ENCODE assay signal across 8 cellular contexts in the genomic region with DNA sequence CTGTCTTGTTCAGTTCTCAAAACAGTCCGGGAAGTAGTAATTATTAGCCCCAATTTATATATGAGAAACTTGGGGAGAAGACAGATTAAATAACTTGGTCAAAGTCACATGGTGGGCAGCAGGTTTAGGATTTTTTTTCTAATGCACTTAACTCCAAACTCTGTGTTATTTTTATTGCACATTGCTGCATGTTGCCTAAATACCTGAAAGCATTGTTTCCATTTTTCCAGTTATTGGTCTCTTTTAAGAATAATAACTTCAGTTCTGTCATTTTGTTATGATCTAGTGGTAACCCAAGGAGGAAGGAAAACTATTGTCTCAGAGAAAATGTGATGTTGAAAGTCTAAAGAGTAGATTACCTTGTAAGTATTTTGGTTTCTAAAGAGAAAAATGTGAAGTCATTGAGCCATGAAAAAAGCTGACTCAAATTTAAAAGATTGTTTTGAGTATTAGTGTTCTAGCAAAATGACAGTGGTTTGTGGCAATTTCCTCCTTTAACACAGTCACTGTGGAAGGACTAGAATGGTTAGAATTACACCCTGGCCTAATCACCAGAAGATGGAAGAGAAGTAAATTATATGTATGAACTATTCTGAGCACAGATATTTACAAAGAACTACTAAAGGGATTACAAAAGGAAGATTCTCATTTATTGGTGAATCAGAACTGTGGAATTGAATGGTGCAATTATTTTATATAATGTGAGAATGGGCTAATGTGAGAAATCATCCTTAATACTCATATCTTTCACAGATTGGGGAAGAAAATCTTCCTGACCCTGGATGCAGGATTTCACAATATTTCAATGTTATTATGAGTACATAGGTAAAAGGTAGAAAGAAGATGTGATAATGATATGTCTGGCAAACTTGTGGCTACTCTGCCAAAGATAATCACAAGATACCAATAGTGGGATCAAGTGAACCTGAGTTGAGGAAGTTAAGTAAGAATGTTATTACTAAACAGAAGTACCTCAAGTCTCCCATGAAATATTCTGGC. TPM values are rescaled to one million over a fixed set of nuclear protein-coding genes. Genes with fewer than 3 reads are reported as not detected.
DNase-seq lines count a peak whose midpoint lies in the region; ATAC-seq and TF ChIP-seq lines count a peak whose summit lies in the region.

No MANE protein-coding gene starts in this region.

- peak overlapping the region; percentile 38; the same call in 1 of the 2 replicates for H2AFZ ChIP-seq in Loucy (ENCODE audit: low read length)

- H3K4me3 ChIP-seq in Loucy (ENCODE audit: low read length, poor library complexity, severe bottlenecking) (no peak overlapping the region), foreskin fibroblast (ENCODE audit: low read depth in 1 of 2, low read length in 2 of 2) (no peak overlapping the region), endodermal cell (ENCODE audit: low read length) (no peak overlapping the region)

- H3K36me3 Mint-ChIP-seq in HFFc6 (ENCODE audit: low read depth) (no peaks in the 10 kb centered on the region), endodermal cell (ENCODE audit: low read depth) (no peaks in the 10 kb centered on the region), type B pancreatic cell (no peaks in the 10 kb centered on the region)

- WGBS in endodermal cell (ENCODE audit: insufficient coverage in 1 of 2, insufficient read length in 1 of 2), 2 experiments = 83 to 93% methylated on average over 1 of the region's 1 CpG

- H4K20me1 ChIP-seq in Loucy (ENCODE audit: insufficient read depth, low read length, poor library complexity, severe bottlenecking) = no peaks in the 10 kb centered on the region

- H3K4me1 ChIP-seq in Loucy (ENCODE audit: insufficient read depth, low read length, poor library complexity, severe bottlenecking) = peaks cover 26% of the 10 kb centered on the region
- no peaks in the 10 kb centered on the region for H3K4me1 ChIP-seq in endodermal cell (ENCODE audit: control insufficient read depth, insufficient read depth, low read length)

- H3K36me3 ChIP-seq in Loucy (ENCODE audit: insufficient read depth, low read length) (no peaks in the 10 kb centered on the region), endodermal cell (ENCODE audit: control insufficient read depth, insufficient read depth, low read length) (no peaks in the 10 kb centered on the region)

- H3K27ac ChIP-seq in endodermal cell (ENCODE audit: low read depth, low read length) = no peak overlapping the region

- H3K79me2 ChIP-seq in Loucy (ENCODE audit: insufficient read depth, low read length) = no peaks in the 10 kb centered on the region

- H3K9ac ChIP-seq in Loucy (ENCODE audit: low read depth, low read length, poor library complexity, severe bottlenecking) = no peak overlapping the region
- H3K9ac ChIP-seq in endodermal cell (ENCODE audit: extremely low read depth, low read length, poor library complexity, severe bottlenecking) = no peak overlapping the region

- H3K4me2 ChIP-seq in Loucy (ENCODE audit: low read depth, low read length, poor library complexity, severe bottlenecking) = peak overlapping the region; percentile 32

- H3K4me3 Mint-ChIP-seq in HFFc6 (0 out of 2 replicates have a peak overlapping the region, but pooled peaks have one; percentile 5), endodermal cell (no peak overlapping the region), type B pancreatic cell (no peak overlapping the region)

- H3F3A ChIP-seq in Loucy (ENCODE audit: low read depth) = no peaks in the 10 kb centered on the region; the same call in 1 of the 2 replicates

- H3K9me3 ChIP-seq in Loucy (ENCODE audit: insufficient read depth, low read depth, low read length) (no peaks in the 10 kb centered on the region), endodermal cell (ENCODE audit: control insufficient read depth, low read length) (no peaks in the 10 kb centered on the region)

- intact Hi-C loops in left cardiac atrium (cut with DNase I) = no loop called here

- no peak for DNase-seq in HFFc6
- peak; percentile 42 to 47 for DNase-seq in foreskin fibroblast
- DNase-seq in left cardiac atrium = no peak
- DNase-seq in endodermal cell = no peak
- DNase-seq in NCI-H526 treated with DMSO at 0.1 percent for 48 hours (lab: John Stamatoyannopoulos, UW) = no peak
- no peak for DNase-seq in type B pancreatic cell (ENCODE audit: extremely low spot score, unreplicated experiment)

- H3K9me3 Mint-ChIP-seq in HFFc6 (no peaks in the 10 kb centered on the region), endodermal cell (no peaks in the 10 kb centered on the region), type B pancreatic cell (no peaks in the 10 kb centered on the region)

- H3K9me2 ChIP-seq in Loucy (replicated peaks; ENCODE audit: low read depth, low read length) = no peaks in the 10 kb centered on the region

- ATAC-seq in GM18502 (IDR thresholded peaks at IDR 0.05; ENCODE audit: poor library complexity, unreplicated experiment) = peak; percentile 94
- ATAC-seq in left cardiac atrium = no peak

- TF ChIP-seq CTCF in HFFc6 (IDR thresholded peaks at IDR 0.05) = no peak
- TF ChIP-seq CTCF in Loucy (conservative IDR thresholded peaks at IDR 0.05; ENCODE audit: low read length) = no peak
- TF ChIP-seq CTCF in foreskin fibroblast (IDR thresholded peaks at IDR 0.05; ENCODE audit: low read depth, low read length) = no peak
- no peak for TF ChIP-seq CTCF in endodermal cell (conservative IDR thresholded peaks at IDR 0.05)
- no peak for TF ChIP-seq CTCF in type B pancreatic cell (conservative IDR thresholded peaks at IDR 0.05)

- H3K27me3 ChIP-seq in Loucy (ENCODE audit: insufficient read depth, low read length, poor library complexity, severe bottlenecking) (no peaks in the 10 kb centered on the region), endodermal cell (ENCODE audit: control insufficient read depth, insufficient read depth, low read length, poor library complexity, severe bottlenecking) (no peaks in the 10 kb centered on the region)

- H3K27ac Mint-ChIP-seq in HFFc6 (peak overlapping the region; percentile 65), endodermal cell (no peak overlapping the region), type B pancreatic cell (no peak overlapping the region)

- H3K27me3 Mint-ChIP-seq in HFFc6 (ENCODE audit: insufficient read depth) (no peaks in the 10 kb centered on the region), endodermal cell (ENCODE audit: insufficient read depth) (no peaks in the 10 kb centered on the region), type B pancreatic cell (peaks cover 10% of the 10 kb centered on the region)

- H3K4me1 Mint-ChIP-seq in HFFc6 (ENCODE audit: low read depth) (peaks cover 66% of the 10 kb centered on the region), endodermal cell (no peaks in the 10 kb centered on the region), type B pancreatic cell (ENCODE audit: unreplicated experiment) (no peaks in the 10 kb centered on the region)

RNA-seq across cellular contexts. Expression of a gene that starts 21.7 kb away (rescaled TPM):
- 1 to 10 TPM in 4 of 6 experiments, under 1 TPM in 2; 0.47 to 3.2 (median 2.1) TPM for total RNA-seq in HFFc6 (2021; fragmentation: NEBNext Ultra II Directional; extraction: Animal tissue kit (Norgen Biotek cat#: 25700))
- total RNA-seq in left cardiac atrium = 1 to 10 TPM in 1 of 2 donors, under 1 TPM in 1; 0.82 to 3.1 TPM
- not detected for total RNA-seq in endodermal cell
- polyA plus RNA-seq in endodermal cell (2013, experiment 1 of 2) = not detected
- polyA plus RNA-seq in endodermal cell (2013, experiment 2 of 2) = not detected
- total RNA-seq in type B pancreatic cell (ENCODE audit: low replicate concordance) = 2.7 and 3.3 TPM in 2 replicates

Comparison
In these comparisons a context has a peak if more than half of its experiments do, and no peak if none do; other contexts are left out.
1. DNase-seq: peak in foreskin fibroblast (2 of 2); none in HFFc6 (single experiment), left cardiac atrium (single experiment), endodermal cell (single experiment), NCI-H526 treated with DMSO at 0.1 percent for 48 hours (single experiment) and type B pancreatic cell (single experiment).